Comparison of ENCODE assay signal across 2 cellular contexts in the genomic region with DNA sequence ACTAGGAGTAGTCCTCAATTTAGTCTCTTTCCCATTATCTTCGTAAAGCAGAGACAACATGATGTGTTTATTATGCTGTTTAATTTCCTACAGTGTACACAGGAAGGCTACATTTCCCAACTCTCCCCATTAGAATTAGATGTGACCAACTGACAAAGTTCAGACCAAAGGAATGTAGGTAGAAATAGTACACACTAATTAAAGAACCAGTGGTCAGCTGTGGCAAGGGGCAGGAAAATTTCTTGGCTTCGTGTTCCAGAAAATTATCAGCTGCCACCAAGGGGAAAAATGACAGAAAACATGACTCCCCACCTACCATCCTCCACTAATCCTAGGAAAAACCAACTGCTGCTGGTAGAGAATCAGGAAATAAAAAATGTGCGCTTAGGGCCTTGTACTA.
TF ChIP-seq lines count a peak whose summit lies in the region.

No MANE protein-coding gene starts in this region.

TF ChIP-seq in IMR-90, 13 proteins besides CTCF, POLR2A, EP300 and RAD21:
- TF ChIP-seq CEBPB (IDR thresholded peaks at IDR 0.05; ENCODE audit: low read depth, low read length): no peak
- no peak for TF ChIP-seq MXI1 (IDR thresholded peaks at IDR 0.05; ENCODE audit: borderline replicate concordance, low read depth, low read length)

TF ChIP-seq in endothelial cell of umbilical vein, 7 proteins besides CTCF, POLR2A, EP300 and RAD21:
- no peak for TF ChIP-seq MYC (IDR thresholded peaks at IDR 0.05; ENCODE audit: low read depth, low read length)
- TF ChIP-seq POLR2AphosphoS5 (IDR thresholded peaks at IDR 0.05; ENCODE audit: insufficient read depth, low read depth, low read length): no peak
- no peak for TF ChIP-seq MAX (IDR thresholded peaks at IDR 0.05; ENCODE audit: insufficient read depth, insufficient read length)
- no peak for TF ChIP-seq GATA2 (IDR thresholded peaks at IDR 0.05; ENCODE audit: insufficient read depth, insufficient read length, low read depth, low read length)
- TF ChIP-seq EZH2 (IDR thresholded peaks at IDR 0.05; ENCODE audit: borderline replicate concordance, low read depth, low read length, severe bottlenecking): no peak
- TF ChIP-seq FOS (IDR thresholded peaks at IDR 0.05; ENCODE audit: borderline replicate concordance, insufficient read depth, low read length): no peak
- no peak for TF ChIP-seq JUN (IDR thresholded peaks at IDR 0.05; ENCODE audit: borderline replicate concordance, insufficient read depth, insufficient read length, low read depth)
